11 cellular contexts compared by ENCODE assay signal in genomic region chr20:63686094-63686491, GRCh38. TPM values are rescaled to one million over a fixed set of nuclear protein-coding genes. Genes with fewer than 3 reads are reported as not detected.
DNase-seq lines count a peak whose midpoint lies in the region; ATAC-seq and TF ChIP-seq lines count a peak whose summit lies in the region.
"Had no signal": no experiment of that assay in that cellular context is flagged by ENCODE, and none has a peak within 500 bp of the region (broad histone marks: within the 10 kb centered on the region; RNA-seq: fewer than 3 reads in every experiment).

No MANE protein-coding gene starts in this region.

- no TSS peak for BruUV-seq in Calu3 (replicated peaks; lab: Mats Ljungman, UMichigan)

- CTCF ChIA-PET in Calu3 (lab: Charles Lee) (interaction anchor here (1.2 kb wide), 1 partner anchor 148 kb away, joined by 9 read pairs; no protein-coding TSS in a partner anchor), HEK293T (lab: Yijun Ruan, JAX) (no interaction called here)

- no peak overlapping the region for H3K4me3 ChIP-seq in adrenal gland
- H3K4me3 ChIP-seq in left lung, result no peak overlapping the region
- peak overlapping the region in 1 of 8 donors; percentile 18 for H3K4me3 ChIP-seq in spleen

- no peak for TF ChIP-seq CTCF in Calu3 (IDR thresholded peaks at IDR 0.05; ENCODE audit: unreplicated experiment)
- no peak for TF ChIP-seq CTCF in adrenal gland (IDR thresholded peaks at IDR 0.05)
- TF ChIP-seq CTCF in left lung (IDR thresholded peaks at IDR 0.05), result no peak
- no peak for TF ChIP-seq CTCF in spleen (IDR thresholded peaks at IDR 0.05 in 8 of 11, conservative IDR thresholded peaks at IDR 0.05 in 3 of 11)
- no peak for TF ChIP-seq CTCF in type B pancreatic cell (conservative IDR thresholded peaks at IDR 0.05)

- H3K27me3 Mint-ChIP-seq in Calu3 (ENCODE audit: unreplicated experiment), result no peaks in the 10 kb centered on the region
- no peaks in the 10 kb centered on the region for H3K27me3 Mint-ChIP-seq in type B pancreatic cell

- ATAC-seq in left lung, result no peak

- H3K27me3 ChIP-seq in adrenal gland (no peaks in the 10 kb centered on the region), left lung (no peaks in the 10 kb centered on the region), spleen (replicated peaks in 1 of 7) (peaks cover 0 to 6% (median 0%) of the 10 kb centered on the region in 7 donors)

- TF ChIP-seq POLR2A in adrenal gland (IDR thresholded peaks at IDR 0.05), result no peak
- no peak for TF ChIP-seq POLR2A in spleen (IDR thresholded peaks at IDR 0.05)

- no peaks in the 10 kb centered on the region for H3K9me3 ChIP-seq in adrenal gland (replicated peaks in 1 of 3)
- no peaks in the 10 kb centered on the region for H3K9me3 ChIP-seq in left lung
- H3K9me3 ChIP-seq in spleen, result no peaks in the 10 kb centered on the region

- H3K27ac ChIP-seq in adrenal gland (peak overlapping the region in 4 of 5 donors; percentile 55 to 95 (median 82)), left lung (peak overlapping the region; percentile 88 to 91), spleen (peak overlapping the region; percentile 69 to 90 (median 89))
- H3K27ac ChIP-seq: KMS-11 had no signal

- intact Hi-C loops in Calu3 (cut with micrococcal nuclease; ENCODE audit: unreplicated experiment), result no loop called here
- intact Hi-C loops in adrenal gland (cut with DNase I), result no loop called here
- intact Hi-C loops in left lung (cut with DNase I), result no loop called here
- intact Hi-C loops in spleen (cut with DNase I; ENCODE audit: low total_unique reads), result no loop called here

- H3K27ac Mint-ChIP-seq in Calu3 (ENCODE audit: unreplicated experiment) (peak overlapping the region; percentile 86), type B pancreatic cell (no peak overlapping the region)
- H3K27ac Mint-ChIP-seq: T-helper 1 cell treated with Interleukin-12 subunit alpha and Interleukin-12 subunit beta and Interleukin-4 antibody, amounts not matched to agents 30 μg/mL and 1 μg/mL, for 36 hours had no signal

- H3K4me3 Mint-ChIP-seq in Calu3 (ENCODE audit: low read depth, unreplicated experiment) (peak overlapping the region; percentile 47), type B pancreatic cell (no peak overlapping the region)
- H3K4me3 Mint-ChIP-seq: T-helper 1 cell treated with Interleukin-12 subunit alpha and Interleukin-12 subunit beta and Interleukin-4 antibody, amounts not matched to agents 30 μg/mL and 1 μg/mL, for 36 hours had no signal

- no peak for DNase-seq in Calu3
- no peak for DNase-seq in adrenal gland
- DNase-seq in left lung, result peak in 1 of 2 donors; percentile 77
- DNase-seq in spleen, result peak; percentile 78
- DNase-seq in HEK293T (ENCODE audit: extremely low spot score), result no peak
- no peak for DNase-seq in UCSD-AML1 (lab: John Stamatoyannopoulos, UW; ENCODE audit: unreplicated experiment)
- no peak for DNase-seq in type B pancreatic cell (ENCODE audit: extremely low spot score, unreplicated experiment)
- DNase-seq in activated effector memory CD4-positive, alpha-beta T cell treated with Interleukin-2 at 50 U/mL for 16 hours, result no peak
- DNase-seq: NCI-H2029 had no signal

- 82 to 87% (median 84%) methylated on average over 6 to 24 of the region's 24 CpGs for WGBS in adrenal gland, 4 donors
- WGBS in spleen, 5 donors, result 71 to 83% (median 78%) methylated on average over 5 to 24 of the region's 24 CpGs

- peaks cover 4 to 45% of the 10 kb centered on the region in 2 donors for H3K4me1 ChIP-seq in adrenal gland (replicated peaks in 1 of 2)
- H3K4me1 ChIP-seq in left lung, result peaks cover 24 to 65% of the 10 kb centered on the region in 2 donors
- peaks cover 20 to 90% (median 70%) of the 10 kb centered on the region in 6 donors for H3K4me1 ChIP-seq in spleen

- H3K36me3 Mint-ChIP-seq in Calu3 (ENCODE audit: insufficient read depth, unreplicated experiment) (peaks cover 95% of the 10 kb centered on the region), type B pancreatic cell (no peaks in the 10 kb centered on the region)

- H3K36me3 ChIP-seq in adrenal gland (replicated peaks in 1 of 2) (no peaks in the 10 kb centered on the region), left lung (peaks cover 0 to 17% of the 10 kb centered on the region in 2 donors), spleen (peaks cover 0 to 13% (median 0%) of the 10 kb centered on the region in 6 donors)

- H3K9me3 Mint-ChIP-seq in Calu3 (ENCODE audit: low read depth, unreplicated experiment) (no peaks in the 10 kb centered on the region), type B pancreatic cell (no peaks in the 10 kb centered on the region)
- H3K9me3 Mint-ChIP-seq: T-helper 1 cell treated with Interleukin-12 subunit alpha and Interleukin-12 subunit beta and Interleukin-4 antibody, amounts not matched to agents 30 μg/mL and 1 μg/mL, for 36 hours had no signal

- POLR2A ChIA-PET in HEK293T (lab: Yijun Ruan, JAX), result no interaction called here

- peaks cover 54% of the 10 kb centered on the region for H3K4me1 Mint-ChIP-seq in Calu3 (ENCODE audit: low read depth, unreplicated experiment)
- no peaks in the 10 kb centered on the region for H3K4me1 Mint-ChIP-seq in type B pancreatic cell (ENCODE audit: unreplicated experiment)

TF ChIP-seq in HEK293T, 16 proteins besides CTCF, POLR2A, EP300 and RAD21:
- no peak for TF ChIP-seq ZNF384 (IDR thresholded peaks at IDR 0.05)
- no peak for TF ChIP-seq NFRKB (IDR thresholded peaks at IDR 0.05)
- TF ChIP-seq SP1 (IDR thresholded peaks at IDR 0.05), result no peak
- TF ChIP-seq FOXA1 (IDR thresholded peaks at IDR 0.05), result no peak
- TF ChIP-seq TARDBP (IDR thresholded peaks at IDR 0.05), result no peak
- TF ChIP-seq LEF1 (IDR thresholded peaks at IDR 0.05; ENCODE audit: borderline replicate concordance), result no peak
- TF ChIP-seq FOXM1 (IDR thresholded peaks at IDR 0.05; ENCODE audit: borderline replicate concordance), result no peak
- TF ChIP-seq HDGF (IDR thresholded peaks at IDR 0.05; ENCODE audit: borderline replicate concordance), result no peak
- no peak for TF ChIP-seq FOXK2 (IDR thresholded peaks at IDR 0.05)
- no peak for TF ChIP-seq SUZ12 (IDR thresholded peaks at IDR 0.05)
- TF ChIP-seq ARNT (IDR thresholded peaks at IDR 0.05), result no peak
- no peak for TF ChIP-seq CTBP1 (IDR thresholded peaks at IDR 0.05; ENCODE audit: borderline replicate concordance)
- no peak for TF ChIP-seq PKNOX1 (IDR thresholded peaks at IDR 0.05)
- no peak for TF ChIP-seq ELF4 (IDR thresholded peaks at IDR 0.05)
- no peak for TF ChIP-seq BHLHE40 (IDR thresholded peaks at IDR 0.05; ENCODE audit: borderline replicate concordance)
- TF ChIP-seq L3MBTL2 (conservative IDR thresholded peaks at IDR 0.05), result no peak
TF ChIP-seq in HEK293T: peak in this region for 0.

RNA-seq across cellular contexts. Expression of gene TNFRSF6B, which starts 10.4 kb away (rescaled TPM):
- total RNA-seq in Calu3 (2022), result not detected in 2 replicates
- 1 to 10 TPM in 5 of 8 donors, under 1 TPM in 1, not detected in 2; 0.78 to 6.7 (median 2.6) TPM for total RNA-seq in adrenal gland
- polyA plus RNA-seq in adrenal gland, result 10 to 100 TPM in 2 of 3 donors, not detected in 1; 36.1 to 43.3 TPM
- total RNA-seq in left lung, result 10 to 100 TPM in 1 of 2 donors, 1 to 10 TPM in 1; 3.6 to 17.6 TPM
- total RNA-seq in spleen, result 100 to 1,000 TPM in 1 of 7 donors, 10 to 100 TPM in 5, 1 to 10 TPM in 1; 8.9 to 104 (median 41.0) TPM
- polyA plus RNA-seq in spleen, result 10 to 100 TPM; 12.3 to 28.1 (median 23.8) TPM
- not detected in 2 replicates for total RNA-seq in type B pancreatic cell (ENCODE audit: low replicate concordance)

RNA-seq across cellular contexts. Expression of gene ARFRP1, which starts 21.7 kb away (rescaled TPM):
- total RNA-seq in Calu3 (2022), result 74.0 and 85.1 TPM in 2 replicates
- total RNA-seq in adrenal gland, result 10 to 100 TPM; 31.7 to 63.8 (median 42.2) TPM
- 10 to 100 TPM; 18.8 to 75.9 (median 52.2) TPM for polyA plus RNA-seq in adrenal gland
- total RNA-seq in left lung, result 10 to 100 TPM; 38.2 to 46.9 TPM
- 10 to 100 TPM; 36.7 to 84.2 (median 60.8) TPM for total RNA-seq in spleen
- 100 to 1,000 TPM in 1 of 3 donors, 10 to 100 TPM in 2; 64.5 to 118 (median 83.8) TPM for polyA plus RNA-seq in spleen
- 37.2 and 45.0 TPM in 2 replicates for total RNA-seq in type B pancreatic cell (ENCODE audit: low replicate concordance)

RNA-seq across cellular contexts. Expression of gene ZGPAT, which starts 21.7 kb away (rescaled TPM):
- total RNA-seq in Calu3 (2022) (47.0 and 48.4 TPM in 2 replicates), adrenal gland (10 to 100 TPM; 25.8 to 56.2 (median 35.3) TPM), left lung (10 to 100 TPM; 26.2 to 28.8 TPM), spleen (10 to 100 TPM; 23.6 to 45.7 (median 38.1) TPM), type B pancreatic cell (ENCODE audit: low replicate concordance) (28.7 and 32.8 TPM in 2 replicates)
- polyA plus RNA-seq in adrenal gland (100 to 1,000 TPM in 1 of 3 donors, 10 to 100 TPM in 1, 1 to 10 TPM in 1; 4.4 to 120 (median 61.7) TPM), spleen (10 to 100 TPM; 27.6 to 72.8 (median 50.0) TPM)

RNA-seq across cellular contexts. Expression of gene RTEL1, which starts 28.0 kb away (rescaled TPM):
- 39.1 and 39.8 TPM in 2 replicates for total RNA-seq in Calu3 (2022)
- 100 to 1,000 TPM in 1 of 8 donors, 10 to 100 TPM in 7; 12.4 to 110 (median 32.1) TPM for total RNA-seq in adrenal gland
- 100 to 1,000 TPM in 1 of 3 donors, 10 to 100 TPM in 1, 1 to 10 TPM in 1; 9.4 to 109 (median 70.8) TPM for polyA plus RNA-seq in adrenal gland
- 10 to 100 TPM; 22.3 to 38.8 TPM for total RNA-seq in left lung
- total RNA-seq in spleen, result 10 to 100 TPM; 36.4 to 49.8 (median 43.2) TPM
- polyA plus RNA-seq in spleen, result 10 to 100 TPM in 2 of 3 donors, 1 to 10 TPM in 1; 7.3 to 23.1 (median 19.1) TPM
- 20.7 and 39.2 TPM in 2 replicates for total RNA-seq in type B pancreatic cell (ENCODE audit: low replicate concordance)

RNA-seq across cellular contexts. Expression of gene STMN3, which starts 32.9 kb away (rescaled TPM):
- 2.0 and 2.3 TPM in 2 replicates for total RNA-seq in Calu3 (2022)
- 10 to 100 TPM; 29.2 to 85.0 (median 52.1) TPM for total RNA-seq in adrenal gland
- 100 to 1,000 TPM in 1 of 3 donors, 10 to 100 TPM in 2; 34.5 to 109 (median 72.3) TPM for polyA plus RNA-seq in adrenal gland
- total RNA-seq in left lung, result 10 to 100 TPM; 12.6 to 13.1 TPM
- 10 to 100 TPM; 16.1 to 57.0 (median 44.0) TPM for total RNA-seq in spleen
- 10 to 100 TPM; 21.2 to 38.9 (median 24.6) TPM for polyA plus RNA-seq in spleen
- 38.9 and 40.8 TPM in 2 replicates for total RNA-seq in type B pancreatic cell (ENCODE audit: low replicate concordance)
